3 cellular contexts compared by ENCODE assay signal in the genomic region with DNA sequence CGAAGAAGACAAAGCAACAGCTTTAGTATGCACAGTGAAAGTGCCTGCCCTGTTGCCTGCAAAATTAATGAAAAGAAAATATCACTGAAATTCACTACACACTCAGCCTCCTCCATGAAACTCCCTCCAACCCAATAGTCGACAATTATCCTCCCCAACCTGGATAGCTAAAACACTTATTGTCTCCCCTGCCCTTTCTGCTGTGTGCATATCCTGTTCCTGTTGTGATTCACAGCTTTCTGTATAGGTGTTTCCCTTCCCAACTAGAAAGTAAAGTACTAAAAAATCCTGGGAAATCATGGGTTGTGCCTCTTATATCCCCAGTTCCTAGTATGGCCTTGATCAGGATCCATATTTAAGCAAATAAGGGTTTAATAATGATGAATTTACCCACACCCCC.
TF ChIP-seq lines count a peak whose summit lies in the region.

No MANE protein-coding gene starts in this region.

TF ChIP-seq in SK-N-SH, 30 proteins besides CTCF, POLR2A, EP300 and RAD21:
- TF ChIP-seq SMC3 (IDR thresholded peaks at IDR 0.05; ENCODE audit: low read depth, low read length) (no peak), TEAD4 (IDR thresholded peaks at IDR 0.05; ENCODE audit: borderline replicate concordance, insufficient read depth) (no peak), MXI1 (IDR thresholded peaks at IDR 0.05; ENCODE audit: low read depth, low read length) (no peak), GATA2 (CRISPR knock-in tag; IDR thresholded peaks at IDR 0.05) (no peak), SIN3A (IDR thresholded peaks at IDR 0.05; ENCODE audit: borderline replicate concordance, low read depth, low read length) (no peak), EZH2phosphoT487 (IDR thresholded peaks at IDR 0.05; ENCODE audit: borderline replicate concordance, low read depth) (no peak), TCF12 (IDR thresholded peaks at IDR 0.05) (no peak)
- TF ChIP-seq, protein P1, sequence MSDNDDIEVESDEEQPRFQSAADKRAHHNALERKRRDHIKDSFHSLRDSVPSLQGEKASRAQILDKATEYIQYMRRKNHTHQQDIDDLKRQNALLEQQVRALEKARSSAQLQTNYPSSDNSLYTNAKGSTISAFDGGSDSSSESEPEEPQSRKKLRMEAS (IDR thresholded peaks at IDR 0.05; ENCODE audit: low read depth), result no peak

TF ChIP-seq in SK-N-SH treated with all-trans-retinoic acid at 6 μM for 48 hours, 23 proteins besides CTCF, POLR2A, EP300 and RAD21:
- TF ChIP-seq, protein P2, sequence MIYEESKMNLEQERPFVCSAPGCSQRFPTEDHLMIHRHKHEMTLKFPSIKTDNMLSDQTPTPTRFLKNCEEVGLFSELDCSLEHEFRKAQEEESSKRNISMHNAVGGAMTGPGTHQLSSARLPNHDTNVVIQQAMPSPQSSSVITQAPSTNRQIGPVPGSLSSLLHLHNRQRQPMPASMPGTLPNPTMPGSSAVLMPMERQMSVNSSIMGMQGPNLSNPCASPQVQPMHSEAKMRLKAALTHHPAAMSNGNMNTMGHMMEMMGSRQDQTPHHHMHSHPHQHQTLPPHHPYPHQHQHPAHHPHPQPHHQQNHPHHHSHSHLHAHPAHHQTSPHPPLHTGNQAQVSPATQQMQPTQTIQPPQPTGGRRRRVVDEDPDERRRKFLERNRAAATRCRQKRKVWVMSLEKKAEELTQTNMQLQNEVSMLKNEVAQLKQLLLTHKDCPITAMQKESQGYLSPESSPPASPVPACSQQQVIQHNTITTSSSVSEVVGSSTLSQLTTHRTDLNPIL (CRISPR knock-in tag; IDR thresholded peaks at IDR 0.05; ENCODE audit: low read depth), result no peak
- TF ChIP-seq CSDC2 (CRISPR knock-in tag; IDR thresholded peaks at IDR 0.05), result no peak
- no peak for TF ChIP-seq GLIS3 (CRISPR knock-in tag; IDR thresholded peaks at IDR 0.05)
- TF ChIP-seq ZFP30 (CRISPR knock-in tag; IDR thresholded peaks at IDR 0.05), result no peak
- TF ChIP-seq PPARA (CRISPR knock-in tag; IDR thresholded peaks at IDR 0.05; ENCODE audit: borderline replicate concordance), result no peak
- no peak for TF ChIP-seq ISL1 (CRISPR knock-in tag; IDR thresholded peaks at IDR 0.05)
- no peak for TF ChIP-seq ARNTL (CRISPR knock-in tag; IDR thresholded peaks at IDR 0.05; ENCODE audit: borderline replicate concordance, low read depth)
- TF ChIP-seq BACH2 (CRISPR knock-in tag; IDR thresholded peaks at IDR 0.05; ENCODE audit: borderline replicate concordance), result no peak
- TF ChIP-seq SNAI2 (CRISPR knock-in tag; IDR thresholded peaks at IDR 0.05), result no peak
- TF ChIP-seq, protein P3, sequence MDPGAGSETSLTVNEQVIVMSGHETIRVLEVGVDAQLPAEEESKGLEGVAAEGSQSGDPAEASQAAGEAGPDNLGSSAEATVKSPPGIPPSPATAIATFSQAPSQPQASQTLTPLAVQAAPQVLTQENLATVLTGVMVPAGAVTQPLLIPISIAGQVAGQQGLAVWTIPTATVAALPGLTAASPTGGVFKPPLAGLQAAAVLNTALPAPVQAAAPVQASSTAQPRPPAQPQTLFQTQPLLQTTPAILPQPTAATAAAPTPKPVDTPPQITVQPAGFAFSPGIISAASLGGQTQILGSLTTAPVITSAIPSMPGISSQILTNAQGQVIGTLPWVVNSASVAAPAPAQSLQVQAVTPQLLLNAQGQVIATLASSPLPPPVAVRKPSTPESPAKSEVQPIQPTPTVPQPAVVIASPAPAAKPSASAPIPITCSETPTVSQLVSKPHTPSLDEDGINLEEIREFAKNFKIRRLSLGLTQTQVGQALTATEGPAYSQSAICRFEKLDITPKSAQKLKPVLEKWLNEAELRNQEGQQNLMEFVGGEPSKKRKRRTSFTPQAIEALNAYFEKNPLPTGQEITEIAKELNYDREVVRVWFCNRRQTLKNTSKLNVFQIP (CRISPR knock-in tag; IDR thresholded peaks at IDR 0.05; ENCODE audit: borderline replicate concordance, low read depth), result no peak
- TF ChIP-seq, protein P4, sequence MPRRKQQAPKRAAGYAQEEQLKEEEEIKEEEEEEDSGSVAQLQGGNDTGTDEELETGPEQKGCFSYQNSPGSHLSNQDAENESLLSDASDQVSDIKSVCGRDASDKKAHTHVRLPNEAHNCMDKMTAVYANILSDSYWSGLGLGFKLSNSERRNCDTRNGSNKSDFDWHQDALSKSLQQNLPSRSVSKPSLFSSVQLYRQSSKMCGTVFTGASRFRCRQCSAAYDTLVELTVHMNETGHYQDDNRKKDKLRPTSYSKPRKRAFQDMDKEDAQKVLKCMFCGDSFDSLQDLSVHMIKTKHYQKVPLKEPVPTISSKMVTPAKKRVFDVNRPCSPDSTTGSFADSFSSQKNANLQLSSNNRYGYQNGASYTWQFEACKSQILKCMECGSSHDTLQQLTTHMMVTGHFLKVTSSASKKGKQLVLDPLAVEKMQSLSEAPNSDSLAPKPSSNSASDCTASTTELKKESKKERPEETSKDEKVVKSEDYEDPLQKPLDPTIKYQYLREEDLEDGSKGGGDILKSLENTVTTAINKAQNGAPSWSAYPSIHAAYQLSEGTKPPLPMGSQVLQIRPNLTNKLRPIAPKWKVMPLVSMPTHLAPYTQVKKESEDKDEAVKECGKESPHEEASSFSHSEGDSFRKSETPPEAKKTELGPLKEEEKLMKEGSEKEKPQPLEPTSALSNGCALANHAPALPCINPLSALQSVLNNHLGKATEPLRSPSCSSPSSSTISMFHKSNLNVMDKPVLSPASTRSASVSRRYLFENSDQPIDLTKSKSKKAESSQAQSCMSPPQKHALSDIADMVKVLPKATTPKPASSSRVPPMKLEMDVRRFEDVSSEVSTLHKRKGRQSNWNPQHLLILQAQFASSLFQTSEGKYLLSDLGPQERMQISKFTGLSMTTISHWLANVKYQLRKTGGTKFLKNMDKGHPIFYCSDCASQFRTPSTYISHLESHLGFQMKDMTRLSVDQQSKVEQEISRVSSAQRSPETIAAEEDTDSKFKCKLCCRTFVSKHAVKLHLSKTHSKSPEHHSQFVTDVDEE (CRISPR knock-in tag; IDR thresholded peaks at IDR 0.05), result no peak
- TF ChIP-seq, protein P5, sequence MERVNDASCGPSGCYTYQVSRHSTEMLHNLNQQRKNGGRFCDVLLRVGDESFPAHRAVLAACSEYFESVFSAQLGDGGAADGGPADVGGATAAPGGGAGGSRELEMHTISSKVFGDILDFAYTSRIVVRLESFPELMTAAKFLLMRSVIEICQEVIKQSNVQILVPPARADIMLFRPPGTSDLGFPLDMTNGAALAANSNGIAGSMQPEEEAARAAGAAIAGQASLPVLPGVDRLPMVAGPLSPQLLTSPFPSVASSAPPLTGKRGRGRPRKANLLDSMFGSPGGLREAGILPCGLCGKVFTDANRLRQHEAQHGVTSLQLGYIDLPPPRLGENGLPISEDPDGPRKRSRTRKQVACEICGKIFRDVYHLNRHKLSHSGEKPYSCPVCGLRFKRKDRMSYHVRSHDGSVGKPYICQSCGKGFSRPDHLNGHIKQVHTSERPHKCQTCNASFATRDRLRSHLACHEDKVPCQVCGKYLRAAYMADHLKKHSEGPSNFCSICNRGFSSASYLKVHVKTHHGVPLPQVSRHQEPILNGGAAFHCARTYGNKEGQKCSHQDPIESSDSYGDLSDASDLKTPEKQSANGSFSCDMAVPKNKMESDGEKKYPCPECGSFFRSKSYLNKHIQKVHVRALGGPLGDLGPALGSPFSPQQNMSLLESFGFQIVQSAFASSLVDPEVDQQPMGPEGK (CRISPR knock-in tag; IDR thresholded peaks at IDR 0.05; ENCODE audit: borderline replicate concordance), result no peak
- TF ChIP-seq ZC3H10 (CRISPR knock-in tag; IDR thresholded peaks at IDR 0.05), result no peak

TF ChIP-seq in H1, 55 proteins besides CTCF, POLR2A, EP300 and RAD21:
- TF ChIP-seq, protein P6, sequence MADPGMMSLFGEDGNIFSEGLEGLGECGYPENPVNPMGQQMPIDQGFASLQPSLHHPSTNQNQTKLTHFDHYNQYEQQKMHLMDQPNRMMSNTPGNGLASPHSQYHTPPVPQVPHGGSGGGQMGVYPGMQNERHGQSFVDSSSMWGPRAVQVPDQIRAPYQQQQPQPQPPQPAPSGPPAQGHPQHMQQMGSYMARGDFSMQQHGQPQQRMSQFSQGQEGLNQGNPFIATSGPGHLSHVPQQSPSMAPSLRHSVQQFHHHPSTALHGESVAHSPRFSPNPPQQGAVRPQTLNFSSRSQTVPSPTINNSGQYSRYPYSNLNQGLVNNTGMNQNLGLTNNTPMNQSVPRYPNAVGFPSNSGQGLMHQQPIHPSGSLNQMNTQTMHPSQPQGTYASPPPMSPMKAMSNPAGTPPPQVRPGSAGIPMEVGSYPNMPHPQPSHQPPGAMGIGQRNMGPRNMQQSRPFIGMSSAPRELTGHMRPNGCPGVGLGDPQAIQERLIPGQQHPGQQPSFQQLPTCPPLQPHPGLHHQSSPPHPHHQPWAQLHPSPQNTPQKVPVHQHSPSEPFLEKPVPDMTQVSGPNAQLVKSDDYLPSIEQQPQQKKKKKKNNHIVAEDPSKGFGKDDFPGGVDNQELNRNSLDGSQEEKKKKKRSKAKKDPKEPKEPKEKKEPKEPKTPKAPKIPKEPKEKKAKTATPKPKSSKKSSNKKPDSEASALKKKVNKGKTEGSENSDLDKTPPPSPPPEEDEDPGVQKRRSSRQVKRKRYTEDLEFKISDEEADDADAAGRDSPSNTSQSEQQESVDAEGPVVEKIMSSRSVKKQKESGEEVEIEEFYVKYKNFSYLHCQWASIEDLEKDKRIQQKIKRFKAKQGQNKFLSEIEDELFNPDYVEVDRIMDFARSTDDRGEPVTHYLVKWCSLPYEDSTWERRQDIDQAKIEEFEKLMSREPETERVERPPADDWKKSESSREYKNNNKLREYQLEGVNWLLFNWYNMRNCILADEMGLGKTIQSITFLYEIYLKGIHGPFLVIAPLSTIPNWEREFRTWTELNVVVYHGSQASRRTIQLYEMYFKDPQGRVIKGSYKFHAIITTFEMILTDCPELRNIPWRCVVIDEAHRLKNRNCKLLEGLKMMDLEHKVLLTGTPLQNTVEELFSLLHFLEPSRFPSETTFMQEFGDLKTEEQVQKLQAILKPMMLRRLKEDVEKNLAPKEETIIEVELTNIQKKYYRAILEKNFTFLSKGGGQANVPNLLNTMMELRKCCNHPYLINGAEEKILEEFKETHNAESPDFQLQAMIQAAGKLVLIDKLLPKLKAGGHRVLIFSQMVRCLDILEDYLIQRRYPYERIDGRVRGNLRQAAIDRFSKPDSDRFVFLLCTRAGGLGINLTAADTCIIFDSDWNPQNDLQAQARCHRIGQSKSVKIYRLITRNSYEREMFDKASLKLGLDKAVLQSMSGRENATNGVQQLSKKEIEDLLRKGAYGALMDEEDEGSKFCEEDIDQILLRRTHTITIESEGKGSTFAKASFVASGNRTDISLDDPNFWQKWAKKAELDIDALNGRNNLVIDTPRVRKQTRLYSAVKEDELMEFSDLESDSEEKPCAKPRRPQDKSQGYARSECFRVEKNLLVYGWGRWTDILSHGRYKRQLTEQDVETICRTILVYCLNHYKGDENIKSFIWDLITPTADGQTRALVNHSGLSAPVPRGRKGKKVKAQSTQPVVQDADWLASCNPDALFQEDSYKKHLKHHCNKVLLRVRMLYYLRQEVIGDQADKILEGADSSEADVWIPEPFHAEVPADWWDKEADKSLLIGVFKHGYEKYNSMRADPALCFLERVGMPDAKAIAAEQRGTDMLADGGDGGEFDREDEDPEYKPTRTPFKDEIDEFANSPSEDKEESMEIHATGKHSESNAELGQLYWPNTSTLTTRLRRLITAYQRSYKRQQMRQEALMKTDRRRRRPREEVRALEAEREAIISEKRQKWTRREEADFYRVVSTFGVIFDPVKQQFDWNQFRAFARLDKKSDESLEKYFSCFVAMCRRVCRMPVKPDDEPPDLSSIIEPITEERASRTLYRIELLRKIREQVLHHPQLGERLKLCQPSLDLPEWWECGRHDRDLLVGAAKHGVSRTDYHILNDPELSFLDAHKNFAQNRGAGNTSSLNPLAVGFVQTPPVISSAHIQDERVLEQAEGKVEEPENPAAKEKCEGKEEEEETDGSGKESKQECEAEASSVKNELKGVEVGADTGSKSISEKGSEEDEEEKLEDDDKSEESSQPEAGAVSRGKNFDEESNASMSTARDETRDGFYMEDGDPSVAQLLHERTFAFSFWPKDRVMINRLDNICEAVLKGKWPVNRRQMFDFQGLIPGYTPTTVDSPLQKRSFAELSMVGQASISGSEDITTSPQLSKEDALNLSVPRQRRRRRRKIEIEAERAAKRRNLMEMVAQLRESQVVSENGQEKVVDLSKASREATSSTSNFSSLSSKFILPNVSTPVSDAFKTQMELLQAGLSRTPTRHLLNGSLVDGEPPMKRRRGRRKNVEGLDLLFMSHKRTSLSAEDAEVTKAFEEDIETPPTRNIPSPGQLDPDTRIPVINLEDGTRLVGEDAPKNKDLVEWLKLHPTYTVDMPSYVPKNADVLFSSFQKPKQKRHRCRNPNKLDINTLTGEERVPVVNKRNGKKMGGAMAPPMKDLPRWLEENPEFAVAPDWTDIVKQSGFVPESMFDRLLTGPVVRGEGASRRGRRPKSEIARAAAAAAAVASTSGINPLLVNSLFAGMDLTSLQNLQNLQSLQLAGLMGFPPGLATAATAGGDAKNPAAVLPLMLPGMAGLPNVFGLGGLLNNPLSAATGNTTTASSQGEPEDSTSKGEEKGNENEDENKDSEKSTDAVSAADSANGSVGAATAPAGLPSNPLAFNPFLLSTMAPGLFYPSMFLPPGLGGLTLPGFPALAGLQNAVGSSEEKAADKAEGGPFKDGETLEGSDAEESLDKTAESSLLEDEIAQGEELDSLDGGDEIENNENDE (IDR thresholded peaks at IDR 0.05; ENCODE audit: insufficient replicate concordance, low read length), result no peak
- TF ChIP-seq SP2 (IDR thresholded peaks at IDR 0.05; ENCODE audit: low read length), result no peak
- TF ChIP-seq RFX5 (IDR thresholded peaks at IDR 0.05; ENCODE audit: borderline replicate concordance, low read depth, low read length), result no peak
- no peak for TF ChIP-seq KDM4A (IDR thresholded peaks at IDR 0.05; ENCODE audit: low read depth, low read length, severe bottlenecking)
- TF ChIP-seq SRF (IDR thresholded peaks at IDR 0.05; ENCODE audit: low read depth, low read length), result no peak
- TF ChIP-seq, protein P7, sequence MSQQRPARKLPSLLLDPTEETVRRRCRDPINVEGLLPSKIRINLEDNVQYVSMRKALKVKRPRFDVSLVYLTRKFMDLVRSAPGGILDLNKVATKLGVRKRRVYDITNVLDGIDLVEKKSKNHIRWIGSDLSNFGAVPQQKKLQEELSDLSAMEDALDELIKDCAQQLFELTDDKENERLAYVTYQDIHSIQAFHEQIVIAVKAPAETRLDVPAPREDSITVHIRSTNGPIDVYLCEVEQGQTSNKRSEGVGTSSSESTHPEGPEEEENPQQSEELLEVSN (IDR thresholded peaks at IDR 0.05), result no peak
- TF ChIP-seq GTF2F1 (IDR thresholded peaks at IDR 0.05; ENCODE audit: borderline replicate concordance, low read depth, low read length), result no peak
- no peak for TF ChIP-seq NRF1 (IDR thresholded peaks at IDR 0.05; ENCODE audit: low read depth, low read length)
- TF ChIP-seq TEAD4 (IDR thresholded peaks at IDR 0.05; ENCODE audit: low read depth, low read length), result no peak
- TF ChIP-seq SP4 (IDR thresholded peaks at IDR 0.05; ENCODE audit: low read length), result no peak
- TF ChIP-seq POLR2AphosphoS5 (IDR thresholded peaks at IDR 0.05; ENCODE audit: low read depth, low read length), result no peak
- no peak for TF ChIP-seq POU5F1 (IDR thresholded peaks at IDR 0.05; ENCODE audit: low read depth, low read length)
- TF ChIP-seq SP1 (IDR thresholded peaks at IDR 0.05; ENCODE audit: low read depth, low read length), result no peak
- no peak for TF ChIP-seq FOSL1 (IDR thresholded peaks at IDR 0.05; ENCODE audit: insufficient read depth, low read depth, low read length)
- TF ChIP-seq EZH2 (IDR thresholded peaks at IDR 0.05; ENCODE audit: low read depth, low read length, severe bottlenecking), result no peak
- TF ChIP-seq GABPA (IDR thresholded peaks at IDR 0.05; ENCODE audit: borderline replicate concordance, insufficient read depth, low read length), result no peak
